ENCODE assay signal across 18 cellular contexts in the genomic region with DNA sequence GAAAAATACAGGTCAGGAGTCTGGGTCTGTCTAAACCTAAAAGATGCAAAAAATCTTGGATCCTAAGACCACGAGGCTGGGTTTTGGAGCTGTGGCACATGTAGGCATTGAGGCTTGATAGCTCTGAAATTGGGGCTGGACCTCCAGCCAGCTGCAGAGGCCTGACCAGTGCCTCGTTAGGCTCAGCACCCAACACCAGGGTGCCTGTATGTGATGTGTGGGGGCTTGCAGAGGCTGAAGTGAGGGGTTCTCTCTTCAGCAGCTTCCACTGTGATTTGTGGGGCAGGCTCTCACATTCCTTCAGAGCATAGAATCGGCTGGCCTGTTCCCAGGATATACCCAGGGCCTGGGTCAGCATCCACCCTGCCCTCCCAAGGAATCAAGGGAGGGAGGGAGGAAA.
"Had no signal": no experiment of that assay in that cellular context is flagged by ENCODE, and none has a peak within 500 bp of the region (broad histone marks: within the 10 kb centered on the region; RNA-seq: fewer than 3 reads in every experiment).

No MANE protein-coding gene starts in this region.

- H3K36me3 ChIP-seq: cardiac muscle cell, heart left ventricle, prostate gland, spleen, upper lobe of left lung had no signal

- H3K27ac ChIP-seq: body of pancreas, cardiac muscle cell, heart left ventricle, prostate gland, upper lobe of left lung had no signal

- H3K36me3 Mint-ChIP-seq: activated naive CD4-positive, alpha-beta T cell treated with anti-CD3 and anti-CD28 coated beads, Interleukin-2, amount 10 ng/mL, durations not matched to agents 7 days and 5 days had no signal

- H3K4me1 Mint-ChIP-seq: activated naive CD4-positive, alpha-beta T cell treated with anti-CD3 and anti-CD28 coated beads, Interleukin-2, amount 10 ng/mL, durations not matched to agents 7 days and 5 days had no signal

- DNase-seq: activated CD4-positive, alpha-beta memory T cell treated with anti-CD3 and anti-CD28 coated beads for 36 hours; activated CD4-positive, alpha-beta T cell treated with anti-CD3 and anti-CD28 coated beads for 48 hours; activated effector memory CD4-positive, alpha-beta T cell treated with anti-CD3 and anti-CD28 coated beads, Interleukin-2, amount 50 U/mL, for 16 hours; activated naive CD4-positive, alpha-beta T cell treated with anti-CD3 and anti-CD28 coated beads, Interleukin-2, amount 10 ng/mL, durations not matched to agents 7 days and 5 days; activated T-cell treated with anti-CD3 and anti-CD28 coated beads, Interleukin-2, amount 50 U/mL, for 72 hours; body of pancreas; cortex of kidney; heart left ventricle; left ventricle myocardium superior; mammary epithelial cell; midbrain; spleen; stimulated activated CD4-positive, alpha-beta T cell treated with anti-CD3 and anti-CD28 coated beads, Interleukin-4, amount 100 ng/mL, for 1 hour; stimulated activated naive CD4-positive, alpha-beta T cell treated with Interleukin-2 at 50 U/mL for 16 hours; upper lobe of left lung had no signal

- H3K27me3 Mint-ChIP-seq: activated CD4-positive, alpha-beta memory T cell treated with anti-CD3 and anti-CD28 coated beads for 36 hours; activated naive CD4-positive, alpha-beta T cell treated with anti-CD3 and anti-CD28 coated beads, Interleukin-2, amount 10 ng/mL, durations not matched to agents 7 days and 5 days had no signal

- H3K4me1 ChIP-seq: body of pancreas, heart left ventricle, prostate gland, upper lobe of left lung had no signal

- H3K9me3 ChIP-seq: body of pancreas, prostate gland had no signal

- H3K27ac Mint-ChIP-seq: activated CD4-positive, alpha-beta memory T cell treated with anti-CD3 and anti-CD28 coated beads for 36 hours; activated naive CD4-positive, alpha-beta T cell treated with anti-CD3 and anti-CD28 coated beads, Interleukin-2, amount 10 ng/mL, durations not matched to agents 7 days and 5 days; activated T-cell treated with anti-CD3 and anti-CD28 coated beads, Interleukin-2, amount 50 U/mL, for 72 hours; natural killer cell treated with Interleukin-12 subunit alpha and Interleukin-12 subunit beta and Interleukin-15 and Interleukin-18, amount 100 ng/mL, for 72 hours had no signal

- ATAC-seq: activated T-cell treated with anti-CD3 and anti-CD28 coated beads, Interleukin-2, amount 50 U/mL, for 72 hours; body of pancreas; heart left ventricle; left ventricle myocardium superior; natural killer cell treated with Interleukin-12 subunit alpha and Interleukin-12 subunit beta and Interleukin-15 and Interleukin-18, amount 100 ng/mL, for 72 hours had no signal

- H3K27me3 ChIP-seq: body of pancreas, cardiac muscle cell, heart left ventricle, spleen, upper lobe of left lung had no signal

- H3K4me3 ChIP-seq: body of pancreas, cardiac muscle cell, heart left ventricle, prostate gland, spleen, upper lobe of left lung had no signal

- H3K4me3 Mint-ChIP-seq: activated CD4-positive, alpha-beta memory T cell treated with anti-CD3 and anti-CD28 coated beads for 36 hours; activated naive CD4-positive, alpha-beta T cell treated with anti-CD3 and anti-CD28 coated beads, Interleukin-2, amount 10 ng/mL, durations not matched to agents 7 days and 5 days; activated T-cell treated with anti-CD3 and anti-CD28 coated beads, Interleukin-2, amount 50 U/mL, for 72 hours; natural killer cell treated with Interleukin-12 subunit alpha and Interleukin-12 subunit beta and Interleukin-15 and Interleukin-18, amount 100 ng/mL, for 72 hours had no signal
